23 cellular contexts compared by ENCODE assay signal in genomic region chr19:31439270-31439573, GRCh38.
DNase-seq lines count a peak whose midpoint lies in the region; ATAC-seq, FAIRE-seq and TF ChIP-seq lines count a peak whose summit lies in the region.
"Had no signal": no experiment of that assay in that cellular context is flagged by ENCODE, and none has a peak within 500 bp of the region (broad histone marks: within the 10 kb centered on the region; RNA-seq: fewer than 3 reads in every experiment).

No MANE protein-coding gene starts in this region.

- TF ChIP-seq EP300 in H1 (IDR thresholded peaks at IDR 0.05; ENCODE audit: borderline replicate concordance in 1 of 2, low read depth in 2 of 2, low read length in 2 of 2) = no peak

- 0 out of 2 replicates have a peak, but pooled peaks cover 4% of the 10 kb centered on the region for H3K36me3 ChIP-seq in GM23338 (ENCODE audit: insufficient read depth)
- H3K36me3 ChIP-seq in H1 (ENCODE audit: control insufficient read depth in 2 of 4, insufficient read depth in 4 of 4, low read length in 3 of 4) = no peaks in the 10 kb centered on the region
- H3K36me3 ChIP-seq: BE2C, BLaER1 had no signal

- no peaks in the 10 kb centered on the region for H3K36me3 Mint-ChIP-seq in activated CD4-positive, alpha-beta T cell treated with anti-CD3 and anti-CD28 coated beads, Interleukin-2, amount 10 ng/mL, durations not matched to agents 24 days and 14 days (ENCODE audit: low read depth)
- peaks cover 14% of the 10 kb centered on the region for H3K36me3 Mint-ChIP-seq in GM23338 (ENCODE audit: low read depth)
- H3K36me3 Mint-ChIP-seq: CD14-positive monocyte; CD4-positive, alpha-beta memory T cell; CD4-positive, CD25-positive, alpha-beta regulatory T cell; CD8-positive, alpha-beta memory T cell had no signal

- POLR2A ChIA-PET in H1 (lab: Charles Lee; ENCODE audit: partially characterized antibody) = interaction anchor here (0.8 kb wide), 1 partner anchor 11 kb away, joined by 3 read pairs; no protein-coding TSS in a partner anchor

- no peaks in the 10 kb centered on the region for H3F3A ChIP-seq in GM23338 (replicated peaks; ENCODE audit: low read depth)

- no peaks in the 10 kb centered on the region for H3K27me3 ChIP-seq in GM23338 (ENCODE audit: insufficient read depth)
- H3K27me3 ChIP-seq in H1 (replicated peaks in 1 of 4; ENCODE audit: control insufficient read depth in 3 of 4, extremely low read depth in 1 of 4, insufficient read depth in 3 of 4, low read length in 3 of 4) = no peaks in the 10 kb centered on the region; a peak in 1 of 7 replicates
- H3K27me3 ChIP-seq: BE2C, BLaER1 had no signal

- no peaks in the 10 kb centered on the region for H3K4me1 Mint-ChIP-seq in activated CD4-positive, alpha-beta T cell treated with anti-CD3 and anti-CD28 coated beads, Interleukin-2, amount 10 ng/mL, durations not matched to agents 24 days and 14 days
- H3K4me1 Mint-ChIP-seq in GM23338 = no peaks in the 10 kb centered on the region
- H3K4me1 Mint-ChIP-seq: CD14-positive monocyte; CD4-positive, alpha-beta memory T cell; CD4-positive, CD25-positive, alpha-beta regulatory T cell; CD8-positive, alpha-beta memory T cell had no signal

- H3K79me1 ChIP-seq in H1 (ENCODE audit: low read depth, low read length) = no peaks in the 10 kb centered on the region

- H3K27ac Mint-ChIP-seq in activated CD4-positive, alpha-beta T cell treated with anti-CD3 and anti-CD28 coated beads, Interleukin-2, amount 10 ng/mL, durations not matched to agents 24 days and 14 days = no peak overlapping the region
- H3K27ac Mint-ChIP-seq in GM23338 = no peak overlapping the region
- H3K27ac Mint-ChIP-seq: CD14-positive monocyte; CD4-positive, alpha-beta memory T cell; CD8-positive, alpha-beta memory T cell had no signal

- ATAC-seq in GM23338 (no peak), GM18517 (IDR thresholded peaks at IDR 0.05; ENCODE audit: unreplicated experiment) (no peak), GM18867 (IDR thresholded peaks at IDR 0.05; ENCODE audit: unreplicated experiment) (no peak), GM18861 (IDR thresholded peaks at IDR 0.05; ENCODE audit: unreplicated experiment) (no peak)

- H2AFZ ChIP-seq in GM23338 (peak overlapping the region; percentile 72; the same call in 1 of the 2 replicates), H1 (ENCODE audit: low read length) (peak overlapping the region; percentile 67; the same call in 1 of the 2 replicates)

- H3K23ac ChIP-seq in H1 (ENCODE audit: insufficient read length) = no peak overlapping the region

- no peak overlapping the region for H4K5ac ChIP-seq in H1 (ENCODE audit: insufficient read length, low read depth, low read length)

- no peak overlapping the region for H2AK5ac ChIP-seq in H1 (ENCODE audit: low read depth, low read length)

- H3K4me2 ChIP-seq in GM23338 = no peak overlapping the region
- no peak overlapping the region for H3K4me2 ChIP-seq in H1 (ENCODE audit: insufficient read depth in 1 of 2, low read depth in 2 of 2, low read length in 2 of 2)
- H3K4me2 ChIP-seq: BLaER1 had no signal

- H3K9me2 ChIP-seq in GM23338 (ENCODE audit: insufficient read depth) = peaks cover 18% of the 10 kb centered on the region

- H3K27ac ChIP-seq in GM23338 (ENCODE audit: low read depth) = no peak overlapping the region
- no peak overlapping the region for H3K27ac ChIP-seq in H1 (ENCODE audit: low read depth, low read length)
- H3K27ac ChIP-seq: BLaER1 had no signal

- H3K4me3 ChIP-seq in GM23338 = no peak overlapping the region
- H3K4me3 ChIP-seq in H1 (ENCODE audit: extremely low read depth in 1 of 4, insufficient read depth in 2 of 4, low read depth in 3 of 4, low read length in 4 of 4) = no peak overlapping the region
- H3K4me3 ChIP-seq: BLaER1 had no signal

- no peak overlapping the region for H2BK120ac ChIP-seq in H1 (replicated peaks; ENCODE audit: low read depth, low read length)

- no peak for TF ChIP-seq POLR2A in H1 (IDR thresholded peaks at IDR 0.05; ENCODE audit: control extremely low read depth in 1 of 2, low read depth in 2 of 2, low read length in 2 of 2)

- 86% methylated on average over 4 of the region's 4 CpGs; no CpG with 5 or more reads in 1 of the 2 experiments for WGBS in H1 (ENCODE audit: extremely low coverage in 1 of 2, insufficient coverage in 1 of 2, insufficient read length in 1 of 2, insufficient replicate concordance in 2 of 2, low coverage in 1 of 2, low lambda C conversion rate in 2 of 2, missing lambda C conversion rate in 1 of 2), 2 experiments

- no peak for FAIRE-seq in H1 (lab: Jason Lieb, UNC)
- FAIRE-seq: A204.1, G401.6, GM12891 had no signal

- no peak overlapping the region for H2BK12ac ChIP-seq in H1 (ENCODE audit: low read depth, low read length)

- no peak for TF ChIP-seq RAD21 in H1 (IDR thresholded peaks at IDR 0.05 in 1 of 2, conservative IDR thresholded peaks at IDR 0.05 in 1 of 2; ENCODE audit: low read depth in 2 of 2, low read length in 2 of 2)

- H3K23me2 ChIP-seq in H1 (ENCODE audit: low read depth, low read length) = no peaks in the 10 kb centered on the region

- no peak overlapping the region for H3K4me3 Mint-ChIP-seq in activated CD4-positive, alpha-beta T cell treated with anti-CD3 and anti-CD28 coated beads, Interleukin-2, amount 10 ng/mL, durations not matched to agents 24 days and 14 days
- H3K4me3 Mint-ChIP-seq in GM23338 = no peak overlapping the region
- H3K4me3 Mint-ChIP-seq: CD14-positive monocyte; CD4-positive, alpha-beta memory T cell; CD4-positive, CD25-positive, alpha-beta regulatory T cell; CD8-positive, alpha-beta memory T cell had no signal

- no peak overlapping the region for H4K8ac ChIP-seq in H1 (ENCODE audit: extremely low read depth, insufficient read depth, low read length)

- H3K4ac ChIP-seq in H1 (replicated peaks; ENCODE audit: insufficient read length, low read depth, low read length) = no peak overlapping the region

- H4K91ac ChIP-seq in H1 (replicated peaks; ENCODE audit: insufficient read length, low read length) = no peak overlapping the region

- H2BK20ac ChIP-seq in H1 (ENCODE audit: low read length) = peak overlapping the region; percentile 99; the same call in 1 of the 2 replicates

- H2BK5ac ChIP-seq in H1 (ENCODE audit: low read depth, low read length) = peak overlapping the region; percentile 45; the same call in 1 of the 2 replicates

- H2BK15ac ChIP-seq in H1 (ENCODE audit: low read length) = no peak overlapping the region

- H3K56ac ChIP-seq in H1 (replicated peaks; ENCODE audit: insufficient read length, low read depth, low read length) = no peak overlapping the region

- H3K4me1 ChIP-seq in GM23338 (ENCODE audit: insufficient read depth) (no peaks in the 10 kb centered on the region), H1 (replicated peaks in 1 of 4; ENCODE audit: control insufficient read depth in 3 of 4, insufficient read depth in 4 of 4, low read length in 3 of 4) (no peaks in the 10 kb centered on the region)
- H3K4me1 ChIP-seq: BE2C, BLaER1 had no signal

- H3K14ac ChIP-seq in H1 (ENCODE audit: insufficient read length) = no peak overlapping the region

- CTCF ChIA-PET in H1 (lab: Charles Lee; ENCODE audit: partially characterized antibody) = interaction anchor here (1.1 kb wide), 1 partner anchor 21 kb away, joined by 5 read pairs; no protein-coding TSS in a partner anchor

- intact Hi-C loops in activated CD4-positive, alpha-beta T cell treated with anti-CD3 and anti-CD28 coated beads, Interleukin-2, amount 10 ng/mL, durations not matched to agents 24 days and 14 days (cut with micrococcal nuclease) = no loop called here
- intact Hi-C loops in head of caudate nucleus (cut with DNase I) = no loop called here

- H3K9ac ChIP-seq in H1 (replicated peaks in 1 of 4; ENCODE audit: extremely low read depth in 1 of 4, low read depth in 3 of 4, low read length in 3 of 4) = no peak overlapping the region
- H3K9ac ChIP-seq: BLaER1 had no signal

- peak overlapping the region; percentile 25; the same call in 1 of the 2 replicates for H3K18ac ChIP-seq in H1 (ENCODE audit: extremely low read depth, low read length)

- H3K79me2 ChIP-seq in GM23338 (replicated peaks; ENCODE audit: insufficient read depth) (no peaks in the 10 kb centered on the region), H1 (ENCODE audit: control insufficient read depth in 1 of 2, insufficient read depth in 2 of 2, low read length in 2 of 2) (no peaks in the 10 kb centered on the region)

- no peak for TF ChIP-seq CTCF in GM23338 (conservative IDR thresholded peaks at IDR 0.05; ENCODE audit: low read depth in 2 of 2)
- TF ChIP-seq CTCF in H1 (IDR thresholded peaks at IDR 0.05; ENCODE audit: control extremely low read depth in 1 of 3, insufficient read depth in 1 of 3, low read depth in 1 of 3, low read length in 3 of 3) = no peak

- peak; percentile 8 for DNase-seq in activated CD4-positive, alpha-beta T cell treated with anti-CD3 and anti-CD28 coated beads, Interleukin-2, amount 10 ng/mL, durations not matched to agents 24 days and 14 days
- DNase-seq in activated CD4-positive, alpha-beta T cell treated with anti-CD3 and anti-CD28 coated beads for 4 hours = no peak
- DNase-seq in GM23338 (ENCODE audit: low spot score) (no peak), H1 (ENCODE audit: low read depth in 1 of 2, low spot score in 2 of 2) (peak in 1 of 2 experiments; percentile 19), head of caudate nucleus (peak in 31 of 42 donors; percentile 5 to 74 (median 25))
- DNase-seq: 8988T; ACHN; BE2C; C1 segment of cervical spinal cord; CD4-positive, alpha-beta memory T cell; CD4-positive, CD25-positive, alpha-beta regulatory T cell; CD8-positive, alpha-beta memory T cell; COR-L47; DMS79 treated with DMSO at 0.1 percent for 48 hours; GF-D8 had no signal

- H3K9me3 Mint-ChIP-seq in activated CD4-positive, alpha-beta T cell treated with anti-CD3 and anti-CD28 coated beads, Interleukin-2, amount 10 ng/mL, durations not matched to agents 24 days and 14 days = peaks cover 9% of the 10 kb centered on the region
- H3K9me3 Mint-ChIP-seq in GM23338 = peaks cover 19% of the 10 kb centered on the region

- H4K20me1 ChIP-seq in GM23338 (replicated peaks; ENCODE audit: insufficient read depth) (no peaks in the 10 kb centered on the region), H1 (replicated peaks in 1 of 2; ENCODE audit: control insufficient read depth in 1 of 2, insufficient read depth in 2 of 2, low read length in 2 of 2) (no peaks in the 10 kb centered on the region)
- H4K20me1 ChIP-seq: BLaER1 had no signal

- H3K9me3 ChIP-seq in H1 (ENCODE audit: insufficient read depth in 2 of 2, low read depth in 1 of 2, low read length in 1 of 2) = peaks cover 0 to 6% of the 10 kb centered on the region in 2 experiments; a peak in 2 of 4 replicates
- H3K9me3 ChIP-seq: BE2C had no signal

- no peaks in the 10 kb centered on the region for H3K27me3 Mint-ChIP-seq in activated CD4-positive, alpha-beta T cell treated with anti-CD3 and anti-CD28 coated beads, Interleukin-2, amount 10 ng/mL, durations not matched to agents 24 days and 14 days
- peaks cover 4% of the 10 kb centered on the region for H3K27me3 Mint-ChIP-seq in GM23338 (ENCODE audit: insufficient read depth, low read depth, poor library complexity)
- H3K27me3 Mint-ChIP-seq: CD4-positive, CD25-positive, alpha-beta regulatory T cell had no signal

TF ChIP-seq in GM23338, 12 proteins besides CTCF, POLR2A, EP300 and RAD21 (continues in another document):
- TF ChIP-seq CREB1 (CRISPR knock-in tag; IDR thresholded peaks at IDR 0.05; ENCODE audit: low read depth) = no peak

TF ChIP-seq in H1, 55 proteins besides CTCF, POLR2A, EP300 and RAD21 (continues in another document):
- TF ChIP-seq SIX5 (IDR thresholded peaks at IDR 0.05; ENCODE audit: low read depth, low read length) (no peak), EGR1 (IDR thresholded peaks at IDR 0.05; ENCODE audit: borderline replicate concordance, low read depth, low read length) (no peak)

Comparison
In these comparisons a context has a peak if more than half of its experiments do, and no peak if none do; other contexts are left out.
1. DNase-seq: peak in activated CD4-positive, alpha-beta T cell treated with anti-CD3 and anti-CD28 coated beads, Interleukin-2, amount 10 ng/mL, durations not matched to agents 24 days and 14 days (single experiment) and head of caudate nucleus (31 of 42); none in activated CD4-positive, alpha-beta T cell treated with anti-CD3 and anti-CD28 coated beads for 4 hours (0 of 2) and GM23338 (single experiment).